9 cellular contexts compared by ENCODE assay signal in genomic region chr12:11094910-11095309, GRCh38. TPM values are rescaled to one million over a fixed set of nuclear protein-coding genes. Genes with fewer than 3 reads are reported as not detected.
DNase-seq lines count a peak whose midpoint lies in the region; ATAC-seq and FAIRE-seq lines count a peak whose summit lies in the region.
"Not testable (repeated sequence)": the region's sequence is repeated elsewhere in the genome, so short reads cannot be mapped to it uniquely, and the experiment has no call there.
"Had no signal": no experiment of that assay in that cellular context is flagged by ENCODE, and none has a peak within 500 bp of the region (broad histone marks: within the 10 kb centered on the region; RNA-seq: fewer than 3 reads in every experiment).

No MANE protein-coding gene starts in this region.

- peaks cover 21% of the 10 kb centered on the region for H3K4me1 Mint-ChIP-seq in activated T-cell treated with anti-CD3 and anti-CD28 coated beads, Interleukin-2, amount 50 U/mL, for 4 hours (ENCODE audit: low read depth)
- peaks cover 3 to 11% of the 10 kb centered on the region in 2 donors for H3K4me1 Mint-ChIP-seq in stimulated activated naive B cell treated with anti-CD40 and anti-IgM and Interleukin-4, amounts not matched to agents 10 μg/mL and 1 μg/mL and 100 μg/mL, for 72 hours

- peaks cover 40% of the 10 kb centered on the region for H3K36me3 Mint-ChIP-seq in activated T-cell treated with anti-CD3 and anti-CD28 coated beads, Interleukin-2, amount 50 U/mL, for 4 hours (ENCODE audit: insufficient read depth)
- peaks cover 20 to 30% of the 10 kb centered on the region in 2 donors for H3K36me3 Mint-ChIP-seq in stimulated activated naive B cell treated with anti-CD40 and anti-IgM and Interleukin-4, amounts not matched to agents 10 μg/mL and 1 μg/mL and 100 μg/mL, for 72 hours

- H3K27me3 Mint-ChIP-seq in activated T-cell treated with anti-CD3 and anti-CD28 coated beads, Interleukin-2, amount 50 U/mL, for 4 hours (ENCODE audit: low read depth); stimulated activated naive B cell treated with anti-CD40 and anti-IgM and Interleukin-4, amounts not matched to agents 10 μg/mL and 1 μg/mL and 100 μg/mL, for 72 hours: not testable (repeated sequence)

- FAIRE-seq in colon (lab: Jason Lieb, UNC): peak; percentile 96

- H3K27ac Mint-ChIP-seq in stimulated activated naive B cell treated with anti-CD40 and anti-IgM and Interleukin-4, amounts not matched to agents 10 μg/mL and 1 μg/mL and 100 μg/mL, for 72 hours: not testable (repeated sequence)

- peak; percentile 71 for ATAC-seq in GM18511 (IDR thresholded peaks at IDR 0.05; ENCODE audit: unreplicated experiment)
- peak; percentile 49 for ATAC-seq in GM21423 (IDR thresholded peaks at IDR 0.05; ENCODE audit: unreplicated experiment)
- peak; percentile 75 for ATAC-seq in HG02852 (IDR thresholded peaks at IDR 0.05; ENCODE audit: unreplicated experiment)
- peak; percentile 65 for ATAC-seq in HG03432 (IDR thresholded peaks at IDR 0.05; ENCODE audit: unreplicated experiment)
- ATAC-seq in activated T-cell treated with anti-CD3 and anti-CD28 coated beads, Interleukin-2, amount 50 U/mL, for 4 hours: peak; percentile 52 to 75
- ATAC-seq in stimulated activated naive B cell treated with anti-CD40 and anti-IgM and Interleukin-4, amounts not matched to agents 10 μg/mL and 1 μg/mL and 100 μg/mL, for 72 hours (replicated peaks): peak; percentile 93 to 97

- not testable (repeated sequence) for H3K9me3 Mint-ChIP-seq in activated T-cell treated with anti-CD3 and anti-CD28 coated beads, Interleukin-2, amount 50 U/mL, for 4 hours
- peaks cover 8 to 11% of the 10 kb centered on the region in 2 donors for H3K9me3 Mint-ChIP-seq in stimulated activated naive B cell treated with anti-CD40 and anti-IgM and Interleukin-4, amounts not matched to agents 10 μg/mL and 1 μg/mL and 100 μg/mL, for 72 hours

- not testable (repeated sequence) for DNase-seq in activated T-cell treated with anti-CD3 and anti-CD28 coated beads, Interleukin-2, amount 50 U/mL, for 4 hours; stimulated activated naive B cell treated with anti-CD40 and anti-IgM and Interleukin-4, amounts not matched to agents 10 μg/mL and 1 μg/mL and 100 μg/mL, for 72 hours

- H3K4me3 Mint-ChIP-seq in activated T-cell treated with anti-CD3 and anti-CD28 coated beads, Interleukin-2, amount 50 U/mL, for 4 hours; stimulated activated naive B cell treated with anti-CD40 and anti-IgM and Interleukin-4, amounts not matched to agents 10 μg/mL and 1 μg/mL and 100 μg/mL, for 72 hours: not testable (repeated sequence)

RNA-seq across cellular contexts. Expression of gene TAS2R43, which starts 2.8 kb away (rescaled TPM):
- total RNA-seq in activated T-cell treated with anti-CD3 and anti-CD28 coated beads, Interleukin-2, amount 50 U/mL, for 4 hours: under 1 TPM; 0.63 to 0.79 (median 0.78) TPM
- total RNA-seq: HFFc6, PC-3 had no signal

RNA-seq across cellular contexts. Expression of gene TAS2R46, which starts 32.8 kb away (rescaled TPM):
- under 1 TPM; 0.58 to 0.82 (median 0.66) TPM for total RNA-seq in activated T-cell treated with anti-CD3 and anti-CD28 coated beads, Interleukin-2, amount 50 U/mL, for 4 hours

RNA-seq across cellular contexts. Expression of gene TAS2R30, which starts 39.5 kb away (rescaled TPM):
- 1 to 10 TPM in 1 of 3 donors, under 1 TPM in 2; 0.53 to 1.1 (median 0.78) TPM for total RNA-seq in activated T-cell treated with anti-CD3 and anti-CD28 coated beads, Interleukin-2, amount 50 U/mL, for 4 hours
